ENCODE assay signal across 12 cellular contexts in genomic region chr20:41233976-41234514, GRCh38.
DNase-seq lines count a peak whose midpoint lies in the region; ATAC-seq and TF ChIP-seq lines count a peak whose summit lies in the region.
"Had no signal": no experiment of that assay in that cellular context is flagged by ENCODE, and none has a peak within 500 bp of the region (broad histone marks: within the 10 kb centered on the region; RNA-seq: fewer than 3 reads in every experiment).

No MANE protein-coding gene starts in this region.

- H3K36me3 Mint-ChIP-seq in glutamatergic neuron (ENCODE audit: unreplicated experiment): no peaks in the 10 kb centered on the region

- no peaks in the 10 kb centered on the region for H3K36me3 ChIP-seq in lower lobe of right lung
- no peaks in the 10 kb centered on the region for H3K36me3 ChIP-seq in subcutaneous abdominal adipose tissue (ENCODE audit: control insufficient read depth in 5 of 5, insufficient read depth in 5 of 5, low read length in 5 of 5)
- H3K36me3 ChIP-seq: BLaER1 had no signal

- intact Hi-C loops in lower lobe of right lung (cut with DNase I): no loop called here

- H3K9ac ChIP-seq in subcutaneous abdominal adipose tissue (ENCODE audit: low read length in 5 of 5): peak overlapping the region in 3 of 5 donors; percentile 27 to 49 (median 28)
- H3K9ac ChIP-seq: BLaER1 had no signal

- peaks cover 39% of the 10 kb centered on the region for H3K4me1 ChIP-seq in lower lobe of right lung
- H3K4me1 ChIP-seq in subcutaneous abdominal adipose tissue (ENCODE audit: control insufficient read depth in 5 of 5, insufficient read depth in 5 of 5, low read length in 5 of 5): peaks cover 2 to 32% (median 31%) of the 10 kb centered on the region in 5 donors

- no peak for TF ChIP-seq POLR2A in NB4 (IDR thresholded peaks at IDR 0.05; ENCODE audit: extremely low read depth, insufficient read length)

- H3K9me3 Mint-ChIP-seq in glutamatergic neuron (ENCODE audit: unreplicated experiment): no peaks in the 10 kb centered on the region
- H3K9me3 Mint-ChIP-seq: H9 had no signal

- H3K9me3 ChIP-seq in lower lobe of right lung: no peaks in the 10 kb centered on the region
- no peaks in the 10 kb centered on the region for H3K9me3 ChIP-seq in subcutaneous abdominal adipose tissue (ENCODE audit: control insufficient read depth in 5 of 5, low read length in 5 of 5)
- H3K9me3 ChIP-seq: BLaER1 had no signal

- peak overlapping the region; percentile 94 for H3K27ac ChIP-seq in caudate nucleus (ENCODE audit: low read depth, low read length)
- peak overlapping the region; percentile 42 for H3K27ac ChIP-seq in lower lobe of right lung
- peak overlapping the region; percentile 84 for H3K27ac ChIP-seq in subcutaneous abdominal adipose tissue (ENCODE audit: low read depth, low read length)
- H3K27ac ChIP-seq: BLaER1 had no signal

- peaks cover 2% of the 10 kb centered on the region for H3K27me3 Mint-ChIP-seq in glutamatergic neuron (ENCODE audit: unreplicated experiment)

- ATAC-seq in lower lobe of right lung: peak in 1 of 2 donors; percentile 6
- ATAC-seq in HG02981 (IDR thresholded peaks at IDR 0.05; ENCODE audit: unreplicated experiment): no peak

- TF ChIP-seq CTCF in NB4 (IDR thresholded peaks at IDR 0.05; ENCODE audit: low read depth, low read length) (no peak), lower lobe of right lung (IDR thresholded peaks at IDR 0.05) (no peak), glutamatergic neuron (IDR thresholded peaks at IDR 0.05; ENCODE audit: partially characterized antibody, unreplicated experiment) (no peak)

- no peak overlapping the region for H3K27ac Mint-ChIP-seq in glutamatergic neuron (ENCODE audit: unreplicated experiment)
- H3K27ac Mint-ChIP-seq: H9 had no signal

- no peak overlapping the region for H3K4me3 Mint-ChIP-seq in glutamatergic neuron (ENCODE audit: unreplicated experiment)
- H3K4me3 Mint-ChIP-seq: H9 had no signal

- no peaks in the 10 kb centered on the region for H3K27me3 ChIP-seq in lower lobe of right lung (ENCODE audit: low read depth)
- no peaks in the 10 kb centered on the region for H3K27me3 ChIP-seq in subcutaneous abdominal adipose tissue (ENCODE audit: control insufficient read depth in 5 of 5, insufficient read depth in 4 of 5, low read length in 5 of 5)
- H3K27me3 ChIP-seq: BLaER1 had no signal

- peaks cover 6% of the 10 kb centered on the region for H3K4me1 Mint-ChIP-seq in glutamatergic neuron (ENCODE audit: low read depth, unreplicated experiment)
- H3K4me1 Mint-ChIP-seq: H9 had no signal

- DNase-seq in NB4 (ENCODE audit: low read depth) (peak; percentile 60), caudate nucleus (lab: John Stamatoyannopoulos, UW) (peak in 22 of 61 donors; percentile 13 to 75 (median 30)), lower lobe of right lung (no peak), occipital lobe (lab: John Stamatoyannopoulos, UW) (no peak), NCI-H2196 treated with DMSO at 0.1 percent for 48 hours (lab: John Stamatoyannopoulos, UW; ENCODE audit: unreplicated experiment) (no peak), glutamatergic neuron (no peak)
- DNase-seq: central memory CD4-positive, alpha-beta T cell; H9; NCI-H187 treated with DMSO at 0.1 percent for 48 hours had no signal

- no peak overlapping the region for H3K4me3 ChIP-seq in NB4 (ENCODE audit: low read depth, low read length)
- no peak overlapping the region for H3K4me3 ChIP-seq in lower lobe of right lung
- H3K4me3 ChIP-seq in subcutaneous abdominal adipose tissue (ENCODE audit: low read depth in 1 of 5, low read length in 5 of 5): no peak overlapping the region
- H3K4me3 ChIP-seq: BLaER1 had no signal

Comparison
In these comparisons a context has a peak if more than half of its experiments do, and no peak if none do; other contexts are left out.
1. H3K27ac ChIP-seq: peak in every context shown above with its lines; median percentile 94 in caudate nucleus; 84 in subcutaneous abdominal adipose tissue; 42 in lower lobe of right lung.